In the genomic region with DNA sequence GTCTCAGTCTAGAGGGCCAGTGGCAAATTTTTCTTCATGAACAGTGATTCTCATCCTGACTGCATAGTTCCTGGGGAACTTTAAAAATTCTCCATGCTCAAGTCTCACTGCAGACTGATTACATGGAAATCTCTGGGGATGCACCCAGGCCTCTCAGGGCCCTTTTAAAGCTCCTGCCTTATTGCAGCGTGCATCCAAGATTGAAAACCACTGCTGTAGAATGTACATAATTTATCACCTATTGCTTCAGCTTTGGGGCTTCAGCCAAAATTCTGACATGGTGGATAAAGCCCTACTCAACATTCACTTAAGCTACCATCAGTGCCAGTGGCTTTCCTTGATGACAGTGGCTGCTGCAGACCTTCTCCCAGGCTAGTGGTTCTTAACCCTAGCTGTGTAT, we compare ENCODE assay signal across 27 cellular contexts.
"Had no signal": no experiment of that assay in that cellular context is flagged by ENCODE, and none has a peak within 500 bp of the region (broad histone marks: within the 10 kb centered on the region; RNA-seq: fewer than 3 reads in every experiment).

No MANE protein-coding gene starts in this region.

- H3K36me3 ChIP-seq: colonic mucosa, gastroesophageal sphincter, heart left ventricle, left lung, neutrophil, pancreas, right lobe of liver, spleen, transverse colon, upper lobe of right lung, uterus had no signal

- H3K9me3 ChIP-seq: colonic mucosa, neutrophil, pancreas, right lobe of liver, upper lobe of right lung, uterus had no signal

- H3K4me3 ChIP-seq: colonic mucosa, gastroesophageal sphincter, heart left ventricle, hepatocyte, left lung, mucosa of descending colon, pancreas, right lobe of liver, skin epidermis, spleen, transverse colon, upper lobe of right lung, uterus had no signal

- H3K27me3 ChIP-seq: colonic mucosa, foreskin keratinocyte, gastroesophageal sphincter, heart left ventricle, hepatocyte, left lung, neutrophil, pancreas, right lobe of liver, spleen, transverse colon, upper lobe of right lung, uterus had no signal

- ATAC-seq: esophagus mucosa; foreskin keratinocyte; gastroesophageal sphincter; heart left ventricle; left cardiac atrium; left lung; mucosa of descending colon; natural killer cell treated with Interleukin-12 subunit alpha and Interleukin-12 subunit beta and Interleukin-15 and Interleukin-18, amount 100 ng/mL, for 72 hours; pancreas; right lobe of liver; stimulated activated memory B cell treated with anti-CD40 and anti-IgM and Interleukin-4, amounts not matched to agents 10 μg/mL and 1 μg/mL and 100 μg/mL, for 72 hours; stimulated activated naive CD8-positive, alpha-beta T cell treated with anti-CD3 and anti-CD28 coated beads, Interleukin-15, Interleukin-2, amounts not matched to agents 100 U/mL and 50 U/mL, for 24 hours; upper lobe of right lung had no signal

- DNase-seq: colonic mucosa; effector CD8-positive, alpha-beta T cell; endodermal cell; foreskin keratinocyte; heart left ventricle; left cardiac atrium; left lung; mesenchymal stem cell; mucosa of descending colon; naive B cell; pancreas; retina; right lobe of liver; spleen; stimulated activated CD4-positive, alpha-beta T cell treated with anti-CD3 and anti-CD28 coated beads, Interleukin-4, amount 100 ng/mL, for 4 hours; stimulated activated naive CD8-positive, alpha-beta T cell treated with anti-CD3 and anti-CD28 coated beads, Interleukin-15, Interleukin-2, amounts not matched to agents 100 U/mL and 50 U/mL, for 24 hours; substantia nigra; transverse colon; upper lobe of right lung; uterus had no signal
